1 cellular context compared by ENCODE assay signal in genomic region chr5:173327084-173327947, GRCh38.
TF ChIP-seq lines count a peak whose summit lies in the region.

No MANE protein-coding gene starts in this region.

TF ChIP-seq in WTC11, 78 proteins besides CTCF, POLR2A, EP300 and RAD21 (continued from another document):
- peak; percentile 62; the same call in 1 of the 2 replicates for TF ChIP-seq SMAD3 (CRISPR knock-in tag; IDR thresholded peaks at IDR 0.05; ENCODE audit: borderline replicate concordance)
- TF ChIP-seq TEAD1 (CRISPR knock-in tag; IDR thresholded peaks at IDR 0.05) = no peak
- 0 out of 2 replicates have a peak, but pooled peaks have one; percentile 10 for TF ChIP-seq MAX (CRISPR knock-in tag; IDR thresholded peaks at IDR 0.05)
- peak; percentile 72 for TF ChIP-seq ESRRA (CRISPR knock-in tag; IDR thresholded peaks at IDR 0.05; ENCODE audit: borderline replicate concordance)
- TF ChIP-seq ZMAT4 (CRISPR knock-in tag; IDR thresholded peaks at IDR 0.05) = no peak
- peak; percentile 57; the same call in 1 of the 2 replicates for TF ChIP-seq ZNF281 (CRISPR knock-in tag; IDR thresholded peaks at IDR 0.05)
- TF ChIP-seq NR2C2 (CRISPR knock-in tag; IDR thresholded peaks at IDR 0.05) = no peak
- TF ChIP-seq NFE2L1 (CRISPR knock-in tag; IDR thresholded peaks at IDR 0.05) = peak; percentile 7; the same call in 1 of the 2 replicates
- 0 out of 2 replicates have a peak, but pooled peaks have one; percentile 41 for TF ChIP-seq SP1 (CRISPR knock-in tag; conservative IDR thresholded peaks at IDR 0.05)
- TF ChIP-seq ZNF263 (CRISPR knock-in tag; IDR thresholded peaks at IDR 0.05; ENCODE audit: low read depth) = 0 out of 2 replicates have a peak, but pooled peaks have one; percentile 24
- no peak for TF ChIP-seq IRF2 (CRISPR knock-in tag; IDR thresholded peaks at IDR 0.05; ENCODE audit: borderline replicate concordance, low read depth)
